In genomic region chr20:60050193-60050960, GRCh38 we compare ENCODE assay signal across 9 cellular contexts.
DNase-seq lines count a peak whose midpoint lies in the region; ATAC-seq, FAIRE-seq and TF ChIP-seq lines count a peak whose summit lies in the region.
"Had no signal": no experiment of that assay in that cellular context is flagged by ENCODE, and none has a peak within 500 bp of the region (broad histone marks: within the 10 kb centered on the region; RNA-seq: fewer than 3 reads in every experiment).

No MANE protein-coding gene starts in this region.

- H3K27me3 ChIP-seq in RWPE2 (ENCODE audit: insufficient read depth, poor library complexity, severe bottlenecking), result no peaks in the 10 kb centered on the region

- H3K27ac ChIP-seq in RWPE2 (ENCODE audit: poor library complexity, severe bottlenecking), result peak overlapping the region; percentile 60

- FAIRE-seq in HTR-8/SVneo (lab: Jason Lieb, UNC), result peak; percentile 95
- FAIRE-seq: G401.6 had no signal

- H3K4me1 ChIP-seq in RWPE2 (ENCODE audit: insufficient read depth, poor library complexity, severe bottlenecking), result peaks cover 23% of the 10 kb centered on the region

- ATAC-seq in RWPE2 (ENCODE audit: low read depth), result peak; percentile 85
- ATAC-seq in HG02798 (IDR thresholded peaks at IDR 0.05; ENCODE audit: poor library complexity, unreplicated experiment), result no peak

- no peaks in the 10 kb centered on the region for H3K36me3 ChIP-seq in RWPE2 (ENCODE audit: low read depth)

- H3K4me3 ChIP-seq in RWPE2 (ENCODE audit: severe bottlenecking), result no peak overlapping the region

- no peaks in the 10 kb centered on the region for H3K9me3 ChIP-seq in RWPE2 (ENCODE audit: severe bottlenecking)

- peak; percentile 94 for TF ChIP-seq CTCF in RWPE2 (IDR thresholded peaks at IDR 0.05; ENCODE audit: poor library complexity, severe bottlenecking)

- peak; percentile 62 for DNase-seq in COLO668 (lab: John Stamatoyannopoulos, UW; ENCODE audit: unreplicated experiment)
- no peak for DNase-seq in HTR-8/SVneo (ENCODE audit: insufficient read length, low spot score)
- peak; percentile 86 for DNase-seq in RWPE2 (ENCODE audit: low spot score)
- DNase-seq in kidney tubule cell (ENCODE audit: low spot score), result peak; percentile 56
- no peak for DNase-seq in anterior cingulate cortex (lab: John Stamatoyannopoulos, UW)
- DNase-seq in NCI-H128 (lab: John Stamatoyannopoulos, UW; ENCODE audit: unreplicated experiment), result no peak
- no peak for DNase-seq in KG1 (lab: John Stamatoyannopoulos, UW)

Comparison
In these comparisons a context has a peak if more than half of its experiments do, and no peak if none do; other contexts are left out.
1. DNase-seq: peak in COLO668 (single experiment), RWPE2 (single experiment) and kidney tubule cell (single experiment); none in HTR-8/SVneo (single experiment), anterior cingulate cortex (0 of 58), NCI-H128 (single experiment) and KG1 (single experiment).